1 cellular context compared by ENCODE assay signal in genomic region chr3:74614133-74614967, GRCh38.
TF ChIP-seq lines count a peak whose summit lies in the region.

TSS of gene CNTN3 (minus strand) at chr3:74614659. CDS start at chr3:74521112, 93,547 bp downstream.

TF ChIP-seq in HepG2, 621 proteins besides CTCF, POLR2A, EP300 and RAD21:
- TF ChIP-seq GMEB2 (CRISPR knock-in tag; IDR thresholded peaks at IDR 0.05; ENCODE audit: low read depth), result no peak
- no peak for TF ChIP-seq THAP9 (CRISPR knock-in tag; IDR thresholded peaks at IDR 0.05; ENCODE audit: borderline replicate concordance)
- no peak for TF ChIP-seq ZKSCAN8 (CRISPR knock-in tag; IDR thresholded peaks at IDR 0.05; ENCODE audit: borderline replicate concordance)
- TF ChIP-seq ZIK1 (CRISPR knock-in tag; IDR thresholded peaks at IDR 0.05; ENCODE audit: borderline replicate concordance, low read depth), result no peak
- TF ChIP-seq ELF4 (CRISPR knock-in tag; IDR thresholded peaks at IDR 0.05; ENCODE audit: borderline replicate concordance), result no peak
- no peak for TF ChIP-seq PATZ1 (CRISPR knock-in tag; IDR thresholded peaks at IDR 0.05)
- TF ChIP-seq SIN3A (IDR thresholded peaks at IDR 0.05; ENCODE audit: borderline replicate concordance, low read depth, low read length), result no peak
- no peak for TF ChIP-seq ZNF770 (CRISPR knock-in tag; IDR thresholded peaks at IDR 0.05)
- no peak for TF ChIP-seq ZBTB3 (CRISPR knock-in tag; IDR thresholded peaks at IDR 0.05; ENCODE audit: borderline replicate concordance, low read depth)
- no peak for TF ChIP-seq ZNF24 (IDR thresholded peaks at IDR 0.05)
- no peak for TF ChIP-seq SRSF9 (IDR thresholded peaks at IDR 0.05; ENCODE audit: borderline replicate concordance, insufficient read depth, low read depth, low read length, poor library complexity, severe bottlenecking)
- TF ChIP-seq ZNF20 (CRISPR knock-in tag; IDR thresholded peaks at IDR 0.05), result no peak
- TF ChIP-seq SRSF1 (optimal IDR thresholded peaks at IDR 0.05; ENCODE audit: low read depth, low read length), result no peak
- TF ChIP-seq ATF7-NPFF (CRISPR knock-in tag; IDR thresholded peaks at IDR 0.05; ENCODE audit: low read depth), result no peak
